In genomic region chr12:67498981-67499380, GRCh38 we compare ENCODE assay signal across 28 cellular contexts.
"Had no signal": no experiment of that assay in that cellular context is flagged by ENCODE, and none has a peak within 500 bp of the region (broad histone marks: within the 10 kb centered on the region; RNA-seq: fewer than 3 reads in every experiment).

No MANE protein-coding gene starts in this region.

- DNase-seq: activated CD4-positive, alpha-beta T cell treated with anti-CD3 and anti-CD28 coated beads for 4 hours; activated CD4-positive, alpha-beta T cell treated with anti-CD3 and anti-CD28 coated beads, Interleukin-2, amount 50 U/mL, for 4 hours; activated effector memory CD4-positive, alpha-beta T cell treated with Interleukin-2 at 50 U/mL for 16 hours; activated naive CD4-positive, alpha-beta T cell treated with Interleukin-2 at 50 U/mL for 16 hours; activated T-cell treated with anti-CD3 and anti-CD28 coated beads for 4 hours; adrenal gland; aorta; body of pancreas; dermis blood vessel endothelial cell; effector CD4-positive, alpha-beta T cell; esophagus squamous epithelium; islet precursor cell; left ventricle myocardium inferior; mesendoderm; mucosa of descending colon; right lobe of liver; stimulated activated CD4-positive, alpha-beta T cell treated with anti-CD3 and anti-CD28 coated beads, Interleukin-12 subunit alpha, Interleukin-12 subunit beta, amount 100 ng/mL, for 4 hours; stimulated activated CD4-positive, alpha-beta T cell treated with anti-CD3 and anti-CD28 coated beads, Interleukin-4, amount 100 ng/mL, for 24 hours; stimulated activated naive CD8-positive, alpha-beta T cell treated with anti-CD3 and anti-CD28 coated beads, Interleukin-15, amount 100 ng/mL, for 72 hours; substantia nigra; thyroid gland; upper lobe of left lung had no signal

- H3K36me3 ChIP-seq: adrenal gland, esophagus squamous epithelium, left ventricle myocardium inferior, right lobe of liver, thyroid gland, upper lobe of left lung, vagina had no signal

- H3K4me3 ChIP-seq: adrenal gland, body of pancreas, esophagus squamous epithelium, left ventricle myocardium inferior, lung, mucosa of descending colon, right lobe of liver, skin epidermis, thyroid gland, upper lobe of left lung, vagina had no signal

- H3K4me1 ChIP-seq: adrenal gland, esophagus squamous epithelium, left ventricle myocardium inferior, right lobe of liver, thyroid gland, upper lobe of left lung, vagina had no signal

- H3K27me3 ChIP-seq: adrenal gland, body of pancreas, esophagus squamous epithelium, right lobe of liver, thyroid gland, upper lobe of left lung, vagina had no signal

- H3K9me3 ChIP-seq: adrenal gland, body of pancreas, esophagus squamous epithelium, left ventricle myocardium inferior, mucosa of descending colon, right lobe of liver, thyroid gland, upper lobe of left lung, vagina had no signal

- FAIRE-seq: colon, frontal cortex had no signal

- H3K27ac ChIP-seq: adrenal gland, body of pancreas, esophagus squamous epithelium, left ventricle myocardium inferior, right lobe of liver, skin epidermis, thyroid gland, upper lobe of left lung, vagina, VCaP had no signal
